27 cellular contexts compared by ENCODE assay signal in the genomic region with DNA sequence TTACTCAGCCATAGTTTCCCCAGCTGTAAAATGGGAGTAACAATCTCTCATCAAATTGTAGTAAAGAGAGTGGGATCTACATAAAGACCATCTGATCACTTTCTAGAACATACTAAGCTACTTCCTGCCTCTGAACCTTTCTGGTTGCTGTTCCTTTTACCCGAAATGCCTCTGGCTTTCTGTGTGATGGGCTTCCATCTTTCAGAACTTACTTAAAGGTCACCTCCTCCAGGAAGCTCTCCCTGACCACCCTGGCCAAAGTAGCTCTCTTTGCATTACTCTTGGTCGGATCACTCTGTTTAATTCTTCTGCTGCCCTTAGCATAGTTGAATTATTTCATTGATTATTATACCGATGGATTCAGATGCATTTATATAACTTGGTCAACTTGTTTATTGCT.
"Had no signal": no experiment of that assay in that cellular context is flagged by ENCODE, and none has a peak within 500 bp of the region (broad histone marks: within the 10 kb centered on the region; RNA-seq: fewer than 3 reads in every experiment).

No MANE protein-coding gene starts in this region.

- H3K9me3 Mint-ChIP-seq: stimulated activated memory B cell treated with anti-CD40 and anti-IgM and Interleukin-4, amounts not matched to agents 10 μg/mL and 1 μg/mL and 100 μg/mL, for 72 hours; type B pancreatic cell had no signal

- ATAC-seq: stimulated activated effector memory CD8-positive, alpha-beta T cell treated with anti-CD3 and anti-CD28 coated beads, Interleukin-12 subunit alpha, Interleukin-12 subunit beta, amount 100 ng/mL, for 72 hours; stimulated activated memory B cell treated with anti-CD40 and anti-IgM and Interleukin-4, amounts not matched to agents 10 μg/mL and 1 μg/mL and 100 μg/mL, for 72 hours; stimulated activated naive B cell treated with anti-CD40 and anti-IgM and Interleukin-4, amounts not matched to agents 10 μg/mL and 1 μg/mL and 100 μg/mL, for 72 hours; stimulated activated naive CD8-positive, alpha-beta T cell treated with anti-CD3 and anti-CD28 coated beads, Interleukin-15, Interleukin-2, amounts not matched to agents 100 U/mL and 50 U/mL, for 24 hours; upper lobe of right lung had no signal

- H3K27me3 Mint-ChIP-seq: stimulated activated memory B cell treated with anti-CD40 and anti-IgM and Interleukin-4, amounts not matched to agents 10 μg/mL and 1 μg/mL and 100 μg/mL, for 72 hours had no signal

- H3K36me3 Mint-ChIP-seq: stimulated activated memory B cell treated with anti-CD40 and anti-IgM and Interleukin-4, amounts not matched to agents 10 μg/mL and 1 μg/mL and 100 μg/mL, for 72 hours; type B pancreatic cell had no signal

- H3K4me1 ChIP-seq: thyroid gland, upper lobe of right lung, uterus had no signal

- H3K27ac ChIP-seq: stomach, suprapubic skin, testis, thoracic aorta, thyroid gland, tibial artery, tibial nerve, transverse colon, upper lobe of left lung, upper lobe of right lung, uterus, vagina had no signal

- H3K27ac Mint-ChIP-seq: stimulated activated effector memory CD8-positive, alpha-beta T cell treated with anti-CD3 and anti-CD28 coated beads, Interleukin-12 subunit alpha, Interleukin-12 subunit beta, amount 100 ng/mL, for 72 hours; stimulated activated memory B cell treated with anti-CD40 and anti-IgM and Interleukin-4, amounts not matched to agents 10 μg/mL and 1 μg/mL and 100 μg/mL, for 72 hours; stimulated activated naive B cell treated with anti-CD40 and anti-IgM and Interleukin-4, amounts not matched to agents 10 μg/mL and 1 μg/mL and 100 μg/mL, for 72 hours; type B pancreatic cell had no signal

- H3K9me3 ChIP-seq: stomach, suprapubic skin, testis, thoracic aorta, thyroid gland, tibial artery, tibial nerve, transverse colon, upper lobe of left lung, upper lobe of right lung, uterus, vagina had no signal

- H3K4me3 Mint-ChIP-seq: stimulated activated effector memory CD8-positive, alpha-beta T cell treated with anti-CD3 and anti-CD28 coated beads, Interleukin-12 subunit alpha, Interleukin-12 subunit beta, amount 100 ng/mL, for 72 hours; stimulated activated memory B cell treated with anti-CD40 and anti-IgM and Interleukin-4, amounts not matched to agents 10 μg/mL and 1 μg/mL and 100 μg/mL, for 72 hours; stimulated activated naive B cell treated with anti-CD40 and anti-IgM and Interleukin-4, amounts not matched to agents 10 μg/mL and 1 μg/mL and 100 μg/mL, for 72 hours; type B pancreatic cell had no signal

- H3K36me3 ChIP-seq: stomach, suprapubic skin, thoracic aorta, thyroid gland, tibial artery, tibial nerve, transverse colon, upper lobe of left lung, upper lobe of right lung, uterus, vagina had no signal

- H3K4me3 ChIP-seq: stomach, suprapubic skin, testis, thoracic aorta, thyroid gland, tibial artery, tibial nerve, transverse colon, upper lobe of left lung, upper lobe of right lung, uterus, vagina had no signal

- H3K27me3 ChIP-seq: testis, thyroid gland, tibial nerve, transverse colon, upper lobe of left lung, upper lobe of right lung, uterus, vagina had no signal

- DNase-seq: stimulated activated CD4-positive, alpha-beta T cell treated with anti-CD3 and anti-CD28 coated beads, Interleukin-2, amount 100 ng/mL, for 24 hours; stimulated activated CD4-positive, alpha-beta T cell treated with anti-CD3 and anti-CD28 coated beads, Interleukin-2, amount 100 ng/mL, for 48 hours; stimulated activated CD4-positive, alpha-beta T cell treated with anti-CD3 and anti-CD28 coated beads, Interleukin-4, amount 100 ng/mL, for 1 hour; stimulated activated CD4-positive, alpha-beta T cell treated with anti-CD3 and anti-CD28 coated beads, Interleukin-4, amount 100 ng/mL, for 24 hours; stimulated activated CD4-positive, alpha-beta T cell treated with anti-CD3 and anti-CD28 coated beads, Interleukin-4, amount 100 ng/mL, for 4 hours; stimulated activated CD8-positive, alpha-beta memory T cell treated with anti-CD3 and anti-CD28 coated beads, Interleukin-4, amount 100 ng/mL, for 48 hours; stimulated activated naive B cell treated with anti-CD40 and anti-IgM and Interleukin-4, amounts not matched to agents 10 μg/mL and 1 μg/mL and 100 μg/mL, for 72 hours; stimulated activated naive CD4-positive, alpha-beta T cell; stimulated activated naive CD4-positive, alpha-beta T cell treated with Interleukin-2 at 50 U/mL for 16 hours; stimulated activated naive CD8-positive, alpha-beta T cell treated with anti-CD3 and anti-CD28 coated beads, Interleukin-15, Interleukin-2, amounts not matched to agents 100 U/mL and 50 U/mL, for 24 hours; stomach; substantia nigra; testis; thyroid gland; tibial artery; transverse colon; trophoblast cell; upper lobe of left lung; upper lobe of right lung; uterus had no signal
